1 cellular context compared by ENCODE assay signal in the genomic region with DNA sequence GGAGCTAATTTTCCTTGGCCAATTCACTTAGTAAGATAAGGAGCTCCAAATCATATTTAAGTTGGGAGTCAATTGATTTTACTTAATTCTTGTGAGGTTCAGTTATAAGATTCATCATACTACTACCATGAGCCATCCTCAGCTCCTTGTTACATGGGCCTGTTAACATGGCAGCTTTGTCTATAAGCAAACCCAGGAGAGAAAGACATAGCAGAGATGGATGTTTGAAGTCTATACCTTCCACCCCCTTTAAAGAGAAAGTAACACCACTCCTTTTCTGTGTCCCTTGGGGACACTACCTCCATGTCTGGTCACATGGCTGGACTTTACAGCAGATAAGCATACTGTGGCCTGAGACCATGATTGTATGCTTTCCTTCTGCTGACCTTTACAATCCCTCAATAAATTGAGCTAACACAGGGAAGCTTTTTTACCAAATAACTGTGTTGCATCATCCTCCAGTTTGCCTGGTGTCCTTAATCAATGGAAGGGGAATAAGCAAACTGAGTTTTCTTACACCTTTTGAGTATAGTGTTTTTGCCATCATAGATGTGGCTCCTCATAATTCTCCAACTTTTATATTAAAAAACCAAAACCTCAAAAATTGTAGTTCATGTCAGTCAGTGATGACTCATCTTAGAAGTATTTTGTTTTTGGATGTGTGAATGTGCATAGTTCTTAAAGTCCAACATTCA.
TF ChIP-seq lines count a peak whose summit lies in the region.

No MANE protein-coding gene starts in this region.

TF ChIP-seq in HepG2, 621 proteins besides CTCF, POLR2A, EP300 and RAD21 (continued from another document and continues in another):
- TF ChIP-seq, protein P1, sequence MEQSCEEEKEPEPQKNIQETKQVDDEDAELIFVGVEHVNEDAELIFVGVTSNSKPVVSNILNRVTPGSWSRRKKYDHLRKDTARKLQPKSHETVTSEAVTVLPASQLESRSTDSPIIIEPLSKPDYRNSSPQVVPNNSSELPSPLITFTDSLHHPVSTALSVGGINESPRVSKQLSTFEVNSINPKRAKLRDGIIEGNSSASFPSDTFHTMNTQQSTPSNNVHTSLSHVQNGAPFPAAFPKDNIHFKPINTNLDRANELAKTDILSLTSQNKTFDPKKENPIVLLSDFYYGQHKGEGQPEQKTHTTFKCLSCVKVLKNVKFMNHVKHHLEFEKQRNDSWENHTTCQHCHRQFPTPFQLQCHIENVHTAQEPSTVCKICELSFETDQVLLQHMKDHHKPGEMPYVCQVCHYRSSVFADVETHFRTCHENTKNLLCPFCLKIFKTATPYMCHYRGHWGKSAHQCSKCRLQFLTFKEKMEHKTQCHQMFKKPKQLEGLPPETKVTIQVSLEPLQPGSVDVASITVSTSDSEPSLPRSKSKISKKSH (CRISPR knock-in tag; IDR thresholded peaks at IDR 0.05; ENCODE audit: borderline replicate concordance) = no peak
- TF ChIP-seq ZMYM3 (CRISPR knock-in tag; IDR thresholded peaks at IDR 0.05) = no peak
- TF ChIP-seq, protein P2, sequence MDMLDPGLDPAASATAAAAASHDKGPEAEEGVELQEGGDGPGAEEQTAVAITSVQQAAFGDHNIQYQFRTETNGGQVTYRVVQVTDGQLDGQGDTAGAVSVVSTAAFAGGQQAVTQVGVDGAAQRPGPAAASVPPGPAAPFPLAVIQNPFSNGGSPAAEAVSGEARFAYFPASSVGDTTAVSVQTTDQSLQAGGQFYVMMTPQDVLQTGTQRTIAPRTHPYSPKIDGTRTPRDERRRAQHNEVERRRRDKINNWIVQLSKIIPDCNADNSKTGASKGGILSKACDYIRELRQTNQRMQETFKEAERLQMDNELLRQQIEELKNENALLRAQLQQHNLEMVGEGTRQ (IDR thresholded peaks at IDR 0.05; ENCODE audit: low read depth, low read length) = no peak
- TF ChIP-seq, protein P2 (CRISPR knock-in tag; IDR thresholded peaks at IDR 0.05; ENCODE audit: borderline replicate concordance) = no peak; the same call in 1 of the 2 replicates
- TF ChIP-seq SALL2 (CRISPR knock-in tag; IDR thresholded peaks at IDR 0.05) = no peak
- TF ChIP-seq SALL1 (CRISPR knock-in tag; IDR thresholded peaks at IDR 0.05) = no peak
- no peak for TF ChIP-seq NFKB2 (CRISPR knock-in tag; IDR thresholded peaks at IDR 0.05; ENCODE audit: borderline replicate concordance)
- TF ChIP-seq TP53 (CRISPR knock-in tag; conservative IDR thresholded peaks at IDR 0.05) = peak; percentile 73; the same call in 1 of the 2 replicates
- TF ChIP-seq, protein P3, sequence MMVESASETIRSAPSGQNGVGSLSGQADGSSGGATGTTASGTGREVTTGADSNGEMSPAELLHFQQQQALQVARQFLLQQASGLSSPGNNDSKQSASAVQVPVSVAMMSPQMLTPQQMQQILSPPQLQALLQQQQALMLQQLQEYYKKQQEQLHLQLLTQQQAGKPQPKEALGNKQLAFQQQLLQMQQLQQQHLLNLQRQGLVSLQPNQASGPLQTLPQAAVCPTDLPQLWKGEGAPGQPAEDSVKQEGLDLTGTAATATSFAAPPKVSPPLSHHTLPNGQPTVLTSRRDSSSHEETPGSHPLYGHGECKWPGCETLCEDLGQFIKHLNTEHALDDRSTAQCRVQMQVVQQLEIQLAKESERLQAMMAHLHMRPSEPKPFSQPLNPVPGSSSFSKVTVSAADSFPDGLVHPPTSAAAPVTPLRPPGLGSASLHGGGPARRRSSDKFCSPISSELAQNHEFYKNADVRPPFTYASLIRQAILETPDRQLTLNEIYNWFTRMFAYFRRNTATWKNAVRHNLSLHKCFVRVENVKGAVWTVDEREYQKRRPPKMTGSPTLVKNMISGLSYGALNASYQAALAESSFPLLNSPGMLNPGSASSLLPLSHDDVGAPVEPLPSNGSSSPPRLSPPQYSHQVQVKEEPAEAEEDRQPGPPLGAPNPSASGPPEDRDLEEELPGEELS (CRISPR knock-in tag; IDR thresholded peaks at IDR 0.05) = no peak
- TF ChIP-seq RAD51 (IDR thresholded peaks at IDR 0.05; ENCODE audit: borderline replicate concordance) = no peak
- TF ChIP-seq JUN (CRISPR knock-in tag; IDR thresholded peaks at IDR 0.05) = peak; percentile 2; the same call in 1 of the 2 replicates
- TF ChIP-seq NFIC (IDR thresholded peaks at IDR 0.05; ENCODE audit: low read length) = no peak
- TF ChIP-seq SOX13 (IDR thresholded peaks at IDR 0.05) = no peak
- TF ChIP-seq SOX13 (CRISPR knock-in tag; conservative IDR thresholded peaks at IDR 0.05 in 1 of 2, IDR thresholded peaks at IDR 0.05 in 1 of 2) = peak; percentile 32 to 92; a peak in 3 of 4 replicates
- no peak for TF ChIP-seq ZKSCAN5 (CRISPR knock-in tag; IDR thresholded peaks at IDR 0.05)
- TF ChIP-seq KMT2A (CRISPR knock-in tag; IDR thresholded peaks at IDR 0.05) = no peak
- TF ChIP-seq MAF1 (CRISPR knock-in tag; IDR thresholded peaks at IDR 0.05; ENCODE audit: borderline replicate concordance) = 0 out of 2 replicates have a peak, but pooled peaks have one; percentile 22
- TF ChIP-seq ZMAT3 (CRISPR knock-in tag; conservative IDR thresholded peaks at IDR 0.05) = no peak
- 0 out of 2 replicates have a peak, but pooled peaks have one; percentile 44 for TF ChIP-seq KDM4B (CRISPR knock-in tag; IDR thresholded peaks at IDR 0.05)
- no peak for TF ChIP-seq RXRA (CRISPR knock-in tag; IDR thresholded peaks at IDR 0.05)
- TF ChIP-seq, protein P4, sequence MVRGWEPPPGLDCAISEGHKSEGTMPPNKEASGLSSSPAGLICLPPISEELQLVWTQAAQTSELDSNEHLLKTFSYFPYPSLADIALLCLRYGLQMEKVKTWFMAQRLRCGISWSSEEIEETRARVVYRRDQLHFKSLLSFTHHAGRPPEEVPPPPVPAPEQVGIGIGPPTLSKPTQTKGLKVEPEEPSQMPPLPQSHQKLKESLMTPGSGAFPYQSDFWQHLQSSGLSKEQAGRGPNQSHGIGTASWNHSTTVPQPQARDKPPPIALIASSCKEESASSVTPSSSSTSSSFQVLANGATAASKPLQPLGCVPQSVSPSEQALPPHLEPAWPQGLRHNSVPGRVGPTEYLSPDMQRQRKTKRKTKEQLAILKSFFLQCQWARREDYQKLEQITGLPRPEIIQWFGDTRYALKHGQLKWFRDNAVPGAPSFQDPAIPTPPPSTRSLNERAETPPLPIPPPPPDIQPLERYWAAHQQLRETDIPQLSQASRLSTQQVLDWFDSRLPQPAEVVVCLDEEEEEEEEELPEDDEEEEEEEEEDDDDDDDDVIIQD (CRISPR knock-in tag; IDR thresholded peaks at IDR 0.05; ENCODE audit: low read depth) = no peak
- TF ChIP-seq ZNF530 (CRISPR knock-in tag; IDR thresholded peaks at IDR 0.05; ENCODE audit: low read depth) = no peak
- TF ChIP-seq ZNF296 (CRISPR knock-in tag; conservative IDR thresholded peaks at IDR 0.05) = no peak
- TF ChIP-seq, protein P5, sequence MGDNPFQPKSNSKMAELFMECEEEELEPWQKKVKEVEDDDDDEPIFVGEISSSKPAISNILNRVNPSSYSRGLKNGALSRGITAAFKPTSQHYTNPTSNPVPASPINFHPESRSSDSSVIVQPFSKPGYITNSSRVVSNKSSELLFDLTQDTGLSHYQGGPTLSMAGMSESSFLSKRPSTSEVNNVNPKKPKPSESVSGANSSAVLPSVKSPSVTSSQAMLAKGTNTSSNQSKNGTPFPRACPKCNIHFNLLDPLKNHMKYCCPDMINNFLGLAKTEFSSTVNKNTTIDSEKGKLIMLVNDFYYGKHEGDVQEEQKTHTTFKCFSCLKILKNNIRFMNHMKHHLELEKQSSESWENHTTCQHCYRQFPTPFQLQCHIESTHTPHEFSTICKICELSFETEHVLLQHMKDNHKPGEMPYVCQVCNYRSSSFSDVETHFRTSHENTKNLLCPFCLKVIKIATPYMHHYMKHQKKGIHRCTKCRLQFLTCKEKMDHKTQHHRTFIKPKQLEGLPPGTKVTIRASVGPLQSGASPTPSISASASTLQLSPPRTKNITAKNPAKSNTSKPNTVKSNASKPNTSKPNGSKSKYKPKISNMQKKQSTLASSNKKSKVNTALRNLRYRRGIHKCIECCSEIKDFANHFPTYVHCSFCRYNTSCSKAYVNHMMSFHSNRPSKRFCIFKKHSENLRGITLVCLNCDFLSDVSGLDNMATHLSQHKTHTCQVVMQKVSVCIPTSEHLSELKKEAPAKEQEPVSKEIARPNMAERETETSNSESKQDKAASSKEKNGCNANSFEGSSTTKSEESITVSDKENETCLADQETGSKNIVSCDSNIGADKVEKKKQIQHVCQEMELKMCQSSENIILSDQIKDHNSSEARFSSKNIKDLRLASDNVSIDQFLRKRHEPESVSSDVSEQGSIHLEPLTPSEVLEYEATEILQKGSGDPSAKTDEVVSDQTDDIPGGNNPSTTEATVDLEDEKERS (CRISPR knock-in tag; IDR thresholded peaks at IDR 0.05) = no peak
- TF ChIP-seq ZNF562 (CRISPR knock-in tag; IDR thresholded peaks at IDR 0.05; ENCODE audit: borderline replicate concordance) = no peak
- TF ChIP-seq, protein P6, sequence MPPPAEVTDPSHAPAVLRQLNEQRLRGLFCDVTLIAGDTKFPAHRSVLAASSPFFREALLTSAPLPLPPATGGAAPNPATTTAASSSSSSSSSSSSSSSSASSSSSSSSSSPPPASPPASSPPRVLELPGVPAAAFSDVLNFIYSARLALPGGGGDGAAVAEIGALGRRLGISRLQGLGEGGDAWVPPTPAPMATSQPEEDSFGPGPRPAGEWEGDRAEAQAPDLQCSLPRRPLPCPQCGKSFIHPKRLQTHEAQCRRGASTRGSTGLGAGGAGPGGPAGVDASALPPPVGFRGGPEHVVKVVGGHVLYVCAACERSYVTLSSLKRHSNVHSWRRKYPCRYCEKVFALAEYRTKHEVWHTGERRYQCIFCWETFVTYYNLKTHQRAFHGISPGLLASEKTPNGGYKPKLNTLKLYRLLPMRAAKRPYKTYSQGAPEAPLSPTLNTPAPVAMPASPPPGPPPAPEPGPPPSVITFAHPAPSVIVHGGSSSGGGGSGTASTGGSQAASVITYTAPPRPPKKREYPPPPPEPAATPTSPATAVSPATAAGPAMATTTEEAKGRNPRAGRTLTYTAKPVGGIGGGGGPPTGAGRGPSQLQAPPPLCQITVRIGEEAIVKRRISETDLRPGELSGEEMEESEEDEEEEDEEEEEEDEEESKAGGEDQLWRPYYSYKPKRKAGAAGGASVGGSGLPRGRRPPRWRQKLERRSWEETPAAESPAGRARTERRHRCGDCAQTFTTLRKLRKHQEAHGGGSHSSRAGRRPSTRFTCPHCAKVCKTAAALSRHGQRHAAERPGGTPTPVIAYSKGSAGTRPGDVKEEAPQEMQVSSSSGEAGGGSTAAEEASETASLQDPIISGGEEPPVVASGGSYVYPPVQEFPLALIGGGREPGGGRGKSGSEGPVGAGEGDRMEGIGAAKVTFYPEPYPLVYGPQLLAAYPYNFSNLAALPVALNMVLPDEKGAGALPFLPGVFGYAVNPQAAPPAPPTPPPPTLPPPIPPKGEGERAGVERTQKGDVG (CRISPR knock-in tag; IDR thresholded peaks at IDR 0.05; ENCODE audit: borderline replicate concordance) = no peak
- TF ChIP-seq MLLT10 (CRISPR knock-in tag; IDR thresholded peaks at IDR 0.05) = 0 out of 2 replicates have a peak, but pooled peaks have one; percentile 31
- TF ChIP-seq ARNT2 (CRISPR knock-in tag; IDR thresholded peaks at IDR 0.05; ENCODE audit: low read depth) = no peak
- no peak for TF ChIP-seq ZNF891 (CRISPR knock-in tag; IDR thresholded peaks at IDR 0.05)
- TF ChIP-seq ISX (CRISPR knock-in tag; conservative IDR thresholded peaks at IDR 0.05) = no peak
- TF ChIP-seq ZNF652 (CRISPR knock-in tag; IDR thresholded peaks at IDR 0.05; ENCODE audit: borderline replicate concordance, low read depth) = no peak
- TF ChIP-seq, protein P7, sequence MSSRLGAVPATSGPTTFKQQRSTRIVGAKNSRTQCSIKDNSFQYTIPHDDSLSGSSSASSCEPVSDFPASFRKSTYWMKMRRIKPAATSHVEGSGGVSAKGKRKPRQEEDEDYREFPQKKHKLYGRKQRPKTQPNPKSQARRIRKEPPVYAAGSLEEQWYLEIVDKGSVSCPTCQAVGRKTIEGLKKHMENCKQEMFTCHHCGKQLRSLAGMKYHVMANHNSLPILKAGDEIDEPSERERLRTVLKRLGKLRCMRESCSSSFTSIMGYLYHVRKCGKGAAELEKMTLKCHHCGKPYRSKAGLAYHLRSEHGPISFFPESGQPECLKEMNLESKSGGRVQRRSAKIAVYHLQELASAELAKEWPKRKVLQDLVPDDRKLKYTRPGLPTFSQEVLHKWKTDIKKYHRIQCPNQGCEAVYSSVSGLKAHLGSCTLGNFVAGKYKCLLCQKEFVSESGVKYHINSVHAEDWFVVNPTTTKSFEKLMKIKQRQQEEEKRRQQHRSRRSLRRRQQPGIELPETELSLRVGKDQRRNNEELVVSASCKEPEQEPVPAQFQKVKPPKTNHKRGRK (CRISPR knock-in tag; IDR thresholded peaks at IDR 0.05) = no peak
- TF ChIP-seq, protein P8, sequence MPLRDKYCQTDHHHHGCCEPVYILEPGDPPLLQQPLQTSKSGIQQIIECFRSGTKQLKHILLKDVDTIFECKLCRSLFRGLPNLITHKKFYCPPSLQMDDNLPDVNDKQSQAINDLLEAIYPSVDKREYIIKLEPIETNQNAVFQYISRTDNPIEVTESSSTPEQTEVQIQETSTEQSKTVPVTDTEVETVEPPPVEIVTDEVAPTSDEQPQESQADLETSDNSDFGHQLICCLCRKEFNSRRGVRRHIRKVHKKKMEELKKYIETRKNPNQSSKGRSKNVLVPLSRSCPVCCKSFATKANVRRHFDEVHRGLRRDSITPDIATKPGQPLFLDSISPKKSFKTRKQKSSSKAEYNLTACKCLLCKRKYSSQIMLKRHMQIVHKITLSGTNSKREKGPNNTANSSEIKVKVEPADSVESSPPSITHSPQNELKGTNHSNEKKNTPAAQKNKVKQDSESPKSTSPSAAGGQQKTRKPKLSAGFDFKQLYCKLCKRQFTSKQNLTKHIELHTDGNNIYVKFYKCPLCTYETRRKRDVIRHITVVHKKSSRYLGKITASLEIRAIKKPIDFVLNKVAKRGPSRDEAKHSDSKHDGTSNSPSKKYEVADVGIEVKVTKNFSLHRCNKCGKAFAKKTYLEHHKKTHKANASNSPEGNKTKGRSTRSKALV (CRISPR knock-in tag; IDR thresholded peaks at IDR 0.05) = no peak
- no peak for TF ChIP-seq ZNF446 (CRISPR knock-in tag; IDR thresholded peaks at IDR 0.05)
- TF ChIP-seq ETV5 (CRISPR knock-in tag; IDR thresholded peaks at IDR 0.05; ENCODE audit: borderline replicate concordance) = no peak
- TF ChIP-seq HNF4G (IDR thresholded peaks at IDR 0.05; ENCODE audit: borderline replicate concordance, low read depth, low read length) = 0 out of 2 replicates have a peak, but pooled peaks have one; percentile 6
- TF ChIP-seq HNF4G (CRISPR knock-in tag; IDR thresholded peaks at IDR 0.05; ENCODE audit: borderline replicate concordance, low read depth) = no peak
- no peak for TF ChIP-seq FOXP1 (IDR thresholded peaks at IDR 0.05)
- no peak for TF ChIP-seq FOXP1 (CRISPR knock-in tag; IDR thresholded peaks at IDR 0.05)
